In the genomic region with DNA sequence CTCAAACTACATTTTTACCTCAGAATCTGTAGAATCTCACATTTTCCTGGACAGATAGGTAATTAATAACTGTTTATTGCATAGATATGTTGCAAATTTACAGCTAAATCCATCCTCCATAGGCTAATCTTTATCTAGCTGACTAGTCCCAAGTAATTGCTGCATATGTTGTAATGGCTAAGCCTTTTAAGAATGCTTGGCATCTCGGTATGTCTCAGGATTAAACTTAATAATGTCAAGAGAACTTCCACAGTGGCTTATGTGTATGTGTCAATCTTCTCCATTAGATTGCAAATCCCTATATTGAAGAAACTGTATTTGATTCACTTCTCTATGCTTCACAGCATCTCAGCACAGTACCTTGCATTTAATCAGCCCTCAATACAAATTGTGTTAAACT, we compare ENCODE assay signal across 17 cellular contexts.
DNase-seq lines count a peak whose midpoint lies in the region; TF ChIP-seq lines count a peak whose summit lies in the region.
"Had no signal": no experiment of that assay in that cellular context is flagged by ENCODE, and none has a peak within 500 bp of the region (broad histone marks: within the 10 kb centered on the region; RNA-seq: fewer than 3 reads in every experiment).

No MANE protein-coding gene starts in this region.

- H3K4me3 ChIP-seq in choroid plexus epithelial cell (ENCODE audit: low read depth, low read length) (no peak overlapping the region), colonic mucosa (no peak overlapping the region), esophagus muscularis mucosa (no peak overlapping the region)
- H3K4me3 ChIP-seq: GM12878 had no signal

- 92% methylated on average over 1 of the region's 1 CpG for WGBS in esophagus muscularis mucosa

- H3K36me3 ChIP-seq in colonic mucosa, result no peaks in the 10 kb centered on the region
- H3K36me3 ChIP-seq in esophagus muscularis mucosa, result no peaks in the 10 kb centered on the region

- no TSS peak for BruUV-seq in MCF 10A (replicated peaks; lab: Mats Ljungman, UMichigan)

- H3K27ac Mint-ChIP-seq in MCF 10A (ENCODE audit: low read depth, unreplicated experiment), result no peak overlapping the region
- no peak overlapping the region for H3K27ac Mint-ChIP-seq in activated CD4-positive, alpha-beta T cell treated with anti-CD3 and anti-CD28 coated beads, Interleukin-2, amount 10 ng/mL, durations not matched to agents 7 days and 5 days
- H3K27ac Mint-ChIP-seq: CD4-positive, alpha-beta memory T cell had no signal

- H3K27me3 Mint-ChIP-seq in MCF 10A (ENCODE audit: insufficient read depth, unreplicated experiment), result no peaks in the 10 kb centered on the region
- no peaks in the 10 kb centered on the region for H3K27me3 Mint-ChIP-seq in activated CD4-positive, alpha-beta T cell treated with anti-CD3 and anti-CD28 coated beads, Interleukin-2, amount 10 ng/mL, durations not matched to agents 7 days and 5 days
- H3K27me3 Mint-ChIP-seq: CD4-positive, alpha-beta memory T cell had no signal

- H3K36me3 Mint-ChIP-seq in MCF 10A (ENCODE audit: insufficient read depth, unreplicated experiment), result no peaks in the 10 kb centered on the region
- no peaks in the 10 kb centered on the region for H3K36me3 Mint-ChIP-seq in activated CD4-positive, alpha-beta T cell treated with anti-CD3 and anti-CD28 coated beads, Interleukin-2, amount 10 ng/mL, durations not matched to agents 7 days and 5 days (ENCODE audit: low read depth)
- H3K36me3 Mint-ChIP-seq: CD4-positive, alpha-beta memory T cell had no signal

- no peaks in the 10 kb centered on the region for H3K27me3 ChIP-seq in colonic mucosa
- no peaks in the 10 kb centered on the region for H3K27me3 ChIP-seq in esophagus muscularis mucosa

- TF ChIP-seq EP300 in esophagus muscularis mucosa (IDR thresholded peaks at IDR 0.05), result no peak

- intact Hi-C loops in MCF 10A (cut with micrococcal nuclease), result no loop called here
- intact Hi-C loops in colonic mucosa (cut with DNase I), result no loop called here
- intact Hi-C loops in esophagus muscularis mucosa (cut with DNase I), result no loop called here

- H3K9me3 ChIP-seq in colonic mucosa, result no peaks in the 10 kb centered on the region
- H3K9me3 ChIP-seq in esophagus muscularis mucosa, result no peaks in the 10 kb centered on the region

- H3K4me1 ChIP-seq in colonic mucosa (no peaks in the 10 kb centered on the region), esophagus muscularis mucosa (no peaks in the 10 kb centered on the region)

- no peak overlapping the region for H3K4me3 Mint-ChIP-seq in MCF 10A (ENCODE audit: unreplicated experiment)
- H3K4me3 Mint-ChIP-seq in activated CD4-positive, alpha-beta T cell treated with anti-CD3 and anti-CD28 coated beads, Interleukin-2, amount 10 ng/mL, durations not matched to agents 7 days and 5 days, result no peak overlapping the region
- H3K4me3 Mint-ChIP-seq: CD4-positive, alpha-beta memory T cell had no signal

- CTCF ChIA-PET in MCF 10A (lab: Yijun Ruan, JAX), result interaction anchor here (0.7 kb wide), 1 partner anchor 93 kb away, joined by 3 read pairs; no protein-coding TSS in a partner anchor
- CTCF ChIA-PET in activated CD4-positive, alpha-beta T cell treated with anti-CD3 and anti-CD28 coated beads, Interleukin-2, amount 10 ng/mL, durations not matched to agents 7 days and 5 days (lab: Charles Lee), result no interaction called here

- H3K9me3 Mint-ChIP-seq in MCF 10A (ENCODE audit: unreplicated experiment), result peaks cover 8% of the 10 kb centered on the region
- peaks cover 11% of the 10 kb centered on the region for H3K9me3 Mint-ChIP-seq in activated CD4-positive, alpha-beta T cell treated with anti-CD3 and anti-CD28 coated beads, Interleukin-2, amount 10 ng/mL, durations not matched to agents 7 days and 5 days

- TF ChIP-seq POLR2A in esophagus muscularis mucosa (IDR thresholded peaks at IDR 0.05; ENCODE audit: low read depth), result no peak

- POLR2A ChIA-PET in MCF 10A (lab: Yijun Ruan, JAX), result no interaction called here
- POLR2A ChIA-PET in activated CD4-positive, alpha-beta T cell treated with anti-CD3 and anti-CD28 coated beads, Interleukin-2, amount 10 ng/mL, durations not matched to agents 7 days and 5 days (lab: Charles Lee), result no interaction called here

- no peaks in the 10 kb centered on the region for H3K4me1 Mint-ChIP-seq in MCF 10A (ENCODE audit: insufficient read depth, unreplicated experiment)
- no peaks in the 10 kb centered on the region for H3K4me1 Mint-ChIP-seq in activated CD4-positive, alpha-beta T cell treated with anti-CD3 and anti-CD28 coated beads, Interleukin-2, amount 10 ng/mL, durations not matched to agents 7 days and 5 days
- H3K4me1 Mint-ChIP-seq: CD4-positive, alpha-beta memory T cell had no signal

- DNase-seq in NCI-H524 treated with DMSO at 0.1 percent for 48 hours (lab: John Stamatoyannopoulos, UW) (peak; percentile 18), choroid plexus epithelial cell (ENCODE audit: low read depth) (peak; percentile 1), kidney tubule cell (ENCODE audit: low spot score) (peak; percentile 7), MCF 10A (ENCODE audit: unreplicated experiment) (no peak), colonic mucosa (no peak), esophagus muscularis mucosa (ENCODE audit: extremely low spot score) (no peak)
- DNase-seq in activated CD4-positive, alpha-beta T cell treated with anti-CD3 and anti-CD28 coated beads, Interleukin-2, amount 10 ng/mL, durations not matched to agents 7 days and 5 days, result no peak
- DNase-seq: C1 segment of cervical spinal cord; Calu3; CD4-positive, alpha-beta memory T cell; COR-L47; DMS153; DND-41; GOT3; H7; HCEC 1CT had no signal

- no peak overlapping the region for H3K27ac ChIP-seq in colonic mucosa
- no peak overlapping the region for H3K27ac ChIP-seq in esophagus muscularis mucosa (replicated peaks in 1 of 4)

- H3K9ac ChIP-seq in colonic mucosa (ENCODE audit: low read depth in 2 of 2, low read length in 2 of 2), result no peak overlapping the region

- TF ChIP-seq CTCF in choroid plexus epithelial cell (conservative IDR thresholded peaks at IDR 0.05; ENCODE audit: low read depth, low read length) (no peak), MCF 10A (IDR thresholded peaks at IDR 0.05; ENCODE audit: unreplicated experiment) (no peak), colonic mucosa (IDR thresholded peaks at IDR 0.05) (no peak), esophagus muscularis mucosa (IDR thresholded peaks at IDR 0.05) (no peak)

Comparison
In these comparisons a context has a peak if more than half of its experiments do, and no peak if none do; other contexts are left out.
1. DNase-seq: peak in NCI-H524 treated with DMSO at 0.1 percent for 48 hours (single experiment), choroid plexus epithelial cell (single experiment) and kidney tubule cell (single experiment); none in MCF 10A (single experiment), activated CD4-positive, alpha-beta T cell treated with anti-CD3 and anti-CD28 coated beads, Interleukin-2, amount 10 ng/mL, durations not matched to agents 7 days and 5 days (single experiment), colonic mucosa (single experiment) and esophagus muscularis mucosa (single experiment).